19 cellular contexts compared by ENCODE assay signal in the genomic region with DNA sequence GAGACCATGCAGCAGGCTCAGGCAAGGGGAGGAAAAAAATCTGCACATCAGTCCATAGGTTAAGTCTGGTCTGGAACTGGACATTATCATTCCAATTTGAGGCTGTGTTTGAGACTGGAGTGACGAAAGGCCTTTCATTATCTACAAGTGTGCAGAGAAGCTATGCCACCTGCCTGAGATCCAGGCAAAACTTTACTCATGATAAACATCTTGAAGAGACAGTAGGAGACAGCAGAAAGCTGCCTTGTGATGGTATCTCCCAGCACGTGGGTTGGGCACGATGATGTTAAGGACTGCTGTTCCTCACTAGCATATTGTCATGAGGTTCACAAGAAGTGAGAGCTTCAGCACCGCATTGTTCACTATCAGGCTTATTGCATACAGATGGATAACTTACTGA.
"Had no signal": no experiment of that assay in that cellular context is flagged by ENCODE, and none has a peak within 500 bp of the region (broad histone marks: within the 10 kb centered on the region; RNA-seq: fewer than 3 reads in every experiment).

No MANE protein-coding gene starts in this region.

- DNase-seq: Kasumi-1, MM.1S, NCI-H1092 treated with DMSO at 0.1 percent for 48 hours, NCI-H1436, NCI-H187, NCI-H2029, NCI-H2081 treated with DMSO at 0.1 percent for 48 hours, NCI-H2171, NCI-H226, NCI-H446, NCI-H510A, NCI-H524 treated with DMSO at 0.1 percent for 48 hours, NCI-H69, NCI-H774, RPMI8226, SHP77 had no signal

- ATAC-seq: HepG2 had no signal

- H3K4me2 ChIP-seq: KMS-11 had no signal

- H3K4me3 ChIP-seq: K562 had no signal

- H3K27ac ChIP-seq: KMS-11 had no signal

- H3K9ac ChIP-seq: KMS-11 had no signal
